In genomic region chr14:36505193-36505815, GRCh38 we compare ENCODE assay signal across 13 cellular contexts. TPM values are rescaled to one million over a fixed set of nuclear protein-coding genes. Genes with fewer than 3 reads are reported as not detected.
A peak's percentile ranks its signal among the peaks of the same experiment; 100 is the strongest.
DNase-seq lines count a peak whose midpoint lies in the region; ATAC-seq and TF ChIP-seq lines count a peak whose summit lies in the region.
"Had no signal": no experiment of that assay in that cellular context is flagged by ENCODE, and none has a peak within 500 bp of the region (broad histone marks: within the 10 kb centered on the region; RNA-seq: fewer than 3 reads in every experiment).

No MANE protein-coding gene starts in this region.

- intact Hi-C loops in activated naive CD4-positive, alpha-beta T cell treated with anti-CD3 and anti-CD28 coated beads for 36 hours (cut with micrococcal nuclease), result loop anchor here (2.0 to 5.0 kb wide), 3 partner anchors 15 to 188 kb away; partner anchors contain the start of genes NKX2-1 and NKX2-8

- TF ChIP-seq POLR2A in upper lobe of left lung (IDR thresholded peaks at IDR 0.05), result peak in 2 of 4 donors; percentile 33 to 56

- CTCF ChIA-PET in activated naive CD4-positive, alpha-beta T cell treated with anti-CD3 and anti-CD28 coated beads for 36 hours (lab: Charles Lee), result interaction anchor here (0.8 to 1.0 kb wide), 2 partner anchors 20 kb away, joined by 3 to 5 read pairs; no protein-coding TSS in a partner anchor

- ATAC-seq in upper lobe of left lung (ENCODE audit: low FRiP score in 2 of 2) (peak; percentile 34 to 56), GM18861 (IDR thresholded peaks at IDR 0.05; ENCODE audit: unreplicated experiment) (no peak)

- no peak for TF ChIP-seq CTCF in upper lobe of left lung (IDR thresholded peaks at IDR 0.05)

- H3K27me3 Mint-ChIP-seq in activated naive CD4-positive, alpha-beta T cell treated with anti-CD3 and anti-CD28 coated beads for 36 hours (ENCODE audit: low read depth), result peaks cover 71% of the 10 kb centered on the region

- H3K9ac ChIP-seq in HUES48 (ENCODE audit: low read depth, low read length), result no peak overlapping the region

- H3K9me3 ChIP-seq in HUES48 (ENCODE audit: control insufficient read depth, insufficient read depth, low read length), result no peaks in the 10 kb centered on the region
- no peaks in the 10 kb centered on the region for H3K9me3 ChIP-seq in iPS DF 6.9 (ENCODE audit: control insufficient read depth, insufficient read depth, low read length)
- no peaks in the 10 kb centered on the region for H3K9me3 ChIP-seq in upper lobe of left lung

- peak overlapping the region; percentile 18; the same call in 1 of the 2 replicates for H3K4me3 ChIP-seq in HUES48 (ENCODE audit: low read depth, low read length)
- peak overlapping the region; percentile 19; the same call in 1 of the 2 replicates for H3K4me3 ChIP-seq in iPS DF 6.9 (ENCODE audit: low read length)
- peak overlapping the region; percentile 9 to 54 (median 32) for H3K4me3 ChIP-seq in upper lobe of left lung

- no CpG with 5 or more reads among the region's 45 CpGs for WGBS in iPS DF 6.9 (ENCODE audit: insufficient coverage, insufficient read length)
- 1 to 2% methylated on average over 19 to 28 of the region's 45 CpGs for WGBS in upper lobe of left lung, 2 donors

- no peaks in the 10 kb centered on the region for H3K9me3 Mint-ChIP-seq in activated naive CD4-positive, alpha-beta T cell treated with anti-CD3 and anti-CD28 coated beads for 36 hours

- DNase-seq in activated naive CD4-positive, alpha-beta T cell treated with anti-CD3 and anti-CD28 coated beads for 36 hours, result no peak
- no peak for DNase-seq in activated naive CD4-positive, alpha-beta T cell treated with Interleukin-2 at 50 U/mL for 16 hours
- DNase-seq in iPS DF 6.9 (ENCODE audit: low read depth, low spot score) (no peak), upper lobe of left lung (peak; percentile 68 to 91), GM19240 (ENCODE audit: insufficient read length, low spot score) (no peak)
- DNase-seq in stimulated activated CD4-positive, alpha-beta T cell treated with anti-CD3 and anti-CD28 coated beads, Interleukin-4, amount 100 ng/mL, for 4 hours, result no peak
- DNase-seq: activated naive CD4-positive, alpha-beta T cell treated with anti-CD3 and anti-CD28 coated beads, Interleukin-2, amount 50 U/mL, for 16 hours; NCI-H1694; substantia nigra had no signal

- no peak overlapping the region for H3K27ac Mint-ChIP-seq in activated naive CD4-positive, alpha-beta T cell treated with anti-CD3 and anti-CD28 coated beads for 36 hours
- H3K27ac Mint-ChIP-seq: nephron had no signal

- peaks cover 26% of the 10 kb centered on the region for H3K4me1 Mint-ChIP-seq in activated naive CD4-positive, alpha-beta T cell treated with anti-CD3 and anti-CD28 coated beads for 36 hours (ENCODE audit: low read depth)

- TF ChIP-seq EP300 in upper lobe of left lung (IDR thresholded peaks at IDR 0.05), result no peak

- H3K27ac ChIP-seq in HUES48 (ENCODE audit: low read depth, low read length) (no peak overlapping the region), iPS DF 6.9 (ENCODE audit: low read length) (no peak overlapping the region), upper lobe of left lung (peak overlapping the region; percentile 74 to 93 (median 88))
- H3K27ac ChIP-seq: VCaP had no signal

- H3K36me3 ChIP-seq in HUES48 (ENCODE audit: control insufficient read depth, insufficient read depth, low read length) (no peaks in the 10 kb centered on the region), iPS DF 6.9 (ENCODE audit: control insufficient read depth, insufficient read depth, low read length) (no peaks in the 10 kb centered on the region), upper lobe of left lung (no peaks in the 10 kb centered on the region)

- no peaks in the 10 kb centered on the region for H3K36me3 Mint-ChIP-seq in activated naive CD4-positive, alpha-beta T cell treated with anti-CD3 and anti-CD28 coated beads for 36 hours (ENCODE audit: low read depth)

- H3K4me1 ChIP-seq in HUES48 (ENCODE audit: control insufficient read depth, insufficient read depth, low read length) (peaks cover 55% of the 10 kb centered on the region), iPS DF 6.9 (ENCODE audit: control insufficient read depth, insufficient read depth, low read length) (peaks cover 11% of the 10 kb centered on the region), upper lobe of left lung (peaks cover 4 to 18% (median 9%) of the 10 kb centered on the region in 4 donors)

- H3K27me3 ChIP-seq in HUES48 (ENCODE audit: control insufficient read depth, insufficient read depth, low read length) (peaks cover 100% of the 10 kb centered on the region), iPS DF 6.9 (ENCODE audit: control insufficient read depth, insufficient read depth, low read length) (peaks cover 81% of the 10 kb centered on the region), upper lobe of left lung (peaks cover 0 to 13% (median 9%) of the 10 kb centered on the region in 4 donors)

- H3K4me3 Mint-ChIP-seq in activated naive CD4-positive, alpha-beta T cell treated with anti-CD3 and anti-CD28 coated beads for 36 hours, result peak overlapping the region; percentile 11
- H3K4me3 Mint-ChIP-seq: nephron had no signal

RNA-seq across cellular contexts. Expression of gene NKX2-1, which starts 14.7 kb away (rescaled TPM):
- total RNA-seq in activated naive CD4-positive, alpha-beta T cell treated with anti-CD3 and anti-CD28 coated beads for 36 hours, result not detected
- total RNA-seq in upper lobe of left lung, result 100 to 1,000 TPM; 140 to 467 (median 284) TPM

Comparison
In these comparisons a context has a peak if more than half of its experiments do, and no peak if none do; other contexts are left out.
1. DNase-seq: peak in upper lobe of left lung (2 of 2); none in activated naive CD4-positive, alpha-beta T cell treated with anti-CD3 and anti-CD28 coated beads for 36 hours (single experiment), activated naive CD4-positive, alpha-beta T cell treated with Interleukin-2 at 50 U/mL for 16 hours (single experiment), iPS DF 6.9 (single experiment), stimulated activated CD4-positive, alpha-beta T cell treated with anti-CD3 and anti-CD28 coated beads, Interleukin-4, amount 100 ng/mL, for 4 hours (0 of 2) and GM19240 (single experiment).
2. H3K27ac ChIP-seq: peak in upper lobe of left lung (4 of 4); none in HUES48 (single experiment) and iPS DF 6.9 (single experiment).
3. RNA of gene NKX2-1, which starts 14.7 kb away (total RNA-seq): 140 to 467 TPM in upper lobe of left lung; not detected in activated naive CD4-positive, alpha-beta T cell treated with anti-CD3 and anti-CD28 coated beads for 36 hours; every median in the first group is over 100 times any median in the second.
4. Peak in every context shown above with its lines, with median percentiles within 50 percentile points of each other: H3K4me3 ChIP-seq.